Comparison of ENCODE assay signal across 15 cellular contexts in genomic region chr7:50822110-50822509, GRCh38. TPM values are rescaled to one million over a fixed set of nuclear protein-coding genes. Genes with fewer than 3 reads are reported as not detected.
A peak's percentile ranks its signal among the peaks of the same experiment; 100 is the strongest.
DNase-seq lines count a peak whose midpoint lies in the region; ATAC-seq, FAIRE-seq and TF ChIP-seq lines count a peak whose summit lies in the region.
"Had no signal": no experiment of that assay in that cellular context is flagged by ENCODE, and none has a peak within 500 bp of the region (broad histone marks: within the 10 kb centered on the region; RNA-seq: fewer than 3 reads in every experiment).

No MANE protein-coding gene starts in this region.

- H3K27ac Mint-ChIP-seq in chondrocyte (ENCODE audit: unreplicated experiment): peak overlapping the region; percentile 79
- H3K27ac Mint-ChIP-seq: CD4-positive, alpha-beta T cell had no signal

- H3K36me3 ChIP-seq in psoas muscle (ENCODE audit: insufficient read depth in 1 of 2, low read depth in 1 of 2) (no peaks in the 10 kb centered on the region), upper lobe of right lung (no peaks in the 10 kb centered on the region)

- H3K27ac ChIP-seq in A549: peak overlapping the region; percentile 62 to 77
- H3K27ac ChIP-seq in psoas muscle: peak overlapping the region; percentile 76
- H3K27ac ChIP-seq in upper lobe of right lung: no peak overlapping the region

- CTCF ChIA-PET in A549 (lab: Yijun Ruan, JAX): interaction anchor here (0.9 to 2.9 kb wide), 4 partner anchors 9 to 246 kb away, joined by 3 to 12 read pairs (median 6); no protein-coding TSS in a partner anchor

- peak; percentile 79 for FAIRE-seq in A549 (lab: Jason Lieb, UNC)
- FAIRE-seq: D721Med had no signal

- TF ChIP-seq CTCF in A549 (IDR thresholded peaks at IDR 0.05) (no peak), chondrocyte (IDR thresholded peaks at IDR 0.05) (no peak), psoas muscle (IDR thresholded peaks at IDR 0.05) (no peak), upper lobe of right lung (IDR thresholded peaks at IDR 0.05) (no peak)

- no peaks in the 10 kb centered on the region for H3K27me3 Mint-ChIP-seq in chondrocyte (ENCODE audit: low read depth)
- H3K27me3 Mint-ChIP-seq: CD4-positive, alpha-beta T cell had no signal

- H3K4me1 ChIP-seq in A549: peaks cover 57% of the 10 kb centered on the region
- no peaks in the 10 kb centered on the region for H3K4me1 ChIP-seq in psoas muscle
- H3K4me1 ChIP-seq in upper lobe of right lung: no peaks in the 10 kb centered on the region

- H3K27me3 ChIP-seq in psoas muscle (ENCODE audit: insufficient read depth in 3 of 3, low read length in 2 of 3): no peaks in the 10 kb centered on the region
- H3K27me3 ChIP-seq in upper lobe of right lung: no peaks in the 10 kb centered on the region

- peak in 1 of 2 experiments; percentile 22; a peak in 2 of 5 replicates for TF ChIP-seq RAD21 in A549 (conservative IDR thresholded peaks at IDR 0.05 in 1 of 2, IDR thresholded peaks at IDR 0.05 in 1 of 2)

- intact Hi-C loops in psoas muscle (cut with DNase I) (no loop called here), Right ventricle myocardium inferior (cut with DNase I) (no loop called here), upper lobe of right lung (cut with DNase I) (no loop called here)

- peaks cover 1% of the 10 kb centered on the region for H3K36me3 Mint-ChIP-seq in chondrocyte (ENCODE audit: low read depth)

- 10% methylated on average over 5 of the region's 5 CpGs for WGBS in A549 (ENCODE audit: missing lambda C conversion rate)
- WGBS in psoas muscle, 3 donors: 75 to 77% (median 77%) methylated on average over 5 of the region's 5 CpGs

- H3K4me1 Mint-ChIP-seq in chondrocyte (ENCODE audit: low read depth): peaks cover 32% of the 10 kb centered on the region

- no peak for TF ChIP-seq POLR2A in A549 (IDR thresholded peaks at IDR 0.05; ENCODE audit: low read length)
- no peak for TF ChIP-seq POLR2A in erythroblast (IDR thresholded peaks at IDR 0.05; ENCODE audit: low read length)

- POLR2A ChIA-PET in A549 (lab: Yijun Ruan, JAX): interaction anchor here (0.7 to 1.8 kb wide), 3 partner anchors 17 to 30 kb away, joined by 3 to 5 read pairs (median 4); no protein-coding TSS in a partner anchor

- no peak; a peak in 1 of 6 replicates for ATAC-seq in A549
- ATAC-seq in psoas muscle: no peak
- no peak for ATAC-seq in Right ventricle myocardium inferior
- ATAC-seq in upper lobe of right lung: no peak

- H3K9me3 ChIP-seq in A549 (no peaks in the 10 kb centered on the region), psoas muscle (no peaks in the 10 kb centered on the region), upper lobe of right lung (no peaks in the 10 kb centered on the region)

- H3K4me3 Mint-ChIP-seq in chondrocyte (ENCODE audit: unreplicated experiment): no peak overlapping the region
- H3K4me3 Mint-ChIP-seq: CD4-positive, alpha-beta T cell had no signal

- DNase-seq in A549 (ENCODE audit: low read depth in 1 of 2, low spot score in 1 of 2) (peak in 1 of 2 experiments; percentile 41), HT-29 (ENCODE audit: low spot score) (peak; percentile 19), chondrocyte (ENCODE audit: low spot score) (no peak), psoas muscle (no peak), erythroblast (lab: John Stamatoyannopoulos, UW) (no peak), Right ventricle myocardium inferior (ENCODE audit: missing footprints) (no peak), upper lobe of right lung (no peak)
- DNase-seq: AML-193; CD4-positive, alpha-beta T cell; DND-41; GF-D8; Kasumi-1; NCI-H1105 treated with DMSO at 0.1 percent for 48 hours; NCI-H187 had no signal

- peak overlapping the region; percentile 59 for H3K4me2 ChIP-seq in A549

- H3K9me3 Mint-ChIP-seq in chondrocyte (ENCODE audit: low read depth): no peaks in the 10 kb centered on the region
- H3K9me3 Mint-ChIP-seq: CD4-positive, alpha-beta T cell had no signal

- TF ChIP-seq EP300 in A549 (IDR thresholded peaks at IDR 0.05): peak in 1 of 2 experiments; percentile 47; a peak in 1 of 5 replicates

- H3K4me3 ChIP-seq in A549 (no peak overlapping the region), psoas muscle (no peak overlapping the region), upper lobe of right lung (no peak overlapping the region)

TF ChIP-seq in A549, 52 proteins besides CTCF, POLR2A, EP300 and RAD21:
- TF ChIP-seq BCL3 (IDR thresholded peaks at IDR 0.05): 0 out of 3 replicates have a peak, but pooled peaks have one; percentile 33
- 0 out of 2 replicates have a peak, but pooled peaks have one; percentile 35 for TF ChIP-seq PBX3 (IDR thresholded peaks at IDR 0.05)
- no peak for TF ChIP-seq USF2 (IDR thresholded peaks at IDR 0.05)
- peak; percentile 42; the same call in 1 of the 2 replicates for TF ChIP-seq FOSL2 (IDR thresholded peaks at IDR 0.05)
- peak; percentile 70 for TF ChIP-seq FOSL2 (CRISPR knock-in tag; IDR thresholded peaks at IDR 0.05)
- no peak for TF ChIP-seq NFE2L2 (conservative IDR thresholded peaks at IDR 0.05; ENCODE audit: low read length)
- TF ChIP-seq SMC3 (IDR thresholded peaks at IDR 0.05): 0 out of 3 replicates have a peak, but pooled peaks have one; percentile 10
- no peak for TF ChIP-seq E2F6 (IDR thresholded peaks at IDR 0.05; ENCODE audit: borderline replicate concordance, low read depth)
- TF ChIP-seq GATA3 (IDR thresholded peaks at IDR 0.05; ENCODE audit: borderline replicate concordance): peak; percentile 90
- no peak for TF ChIP-seq CBX8 (IDR thresholded peaks at IDR 0.05)
- no peak for TF ChIP-seq KDM1A (IDR thresholded peaks at IDR 0.05; ENCODE audit: low read depth)
- no peak for TF ChIP-seq CBX2 (IDR thresholded peaks at IDR 0.05; ENCODE audit: borderline replicate concordance, low read depth)
- no peak for TF ChIP-seq EHF (CRISPR knock-in tag; IDR thresholded peaks at IDR 0.05)
- peak; percentile 80; the same call in 1 of the 2 replicates for TF ChIP-seq HOXB5 (CRISPR knock-in tag; IDR thresholded peaks at IDR 0.05)
- TF ChIP-seq ZNF302 (CRISPR knock-in tag; IDR thresholded peaks at IDR 0.05): no peak
- no peak for TF ChIP-seq POLR2AphosphoS2 (conservative IDR thresholded peaks at IDR 0.05; ENCODE audit: low read length)
- peak; percentile 52; the same call in 1 of the 2 replicates for TF ChIP-seq JUNB (IDR thresholded peaks at IDR 0.05)
- no peak for TF ChIP-seq HDAC2 (IDR thresholded peaks at IDR 0.05)
- TF ChIP-seq FOSB (CRISPR knock-in tag; IDR thresholded peaks at IDR 0.05): no peak
- peak; percentile 1 for TF ChIP-seq ZFP36 (IDR thresholded peaks at IDR 0.05; ENCODE audit: borderline replicate concordance, partially characterized antibody)
- no peak; a peak in 1 of 4 replicates for TF ChIP-seq CEBPB (IDR thresholded peaks at IDR 0.05)

RNA-seq across cellular contexts. Expression of gene GRB10, which starts 39.4 kb away (rescaled TPM):
- polyA plus RNA-seq in A549 (2011; rRNA removed) (23.2 and 42.3 TPM in 2 replicates), A549 (2017; fragmentation: RNase III; extraction: RNeasy Plus Mini Kit Qiagen cat#74134 plus additional on column Dnase treatment) (34.7 to 37.6 TPM (median 37.0 TPM) in 3 replicates), psoas muscle (10 to 100 TPM; 25.8 to 72.7 (median 35.1) TPM)
- 10.1 and 12.7 TPM in 2 replicates for polyA plus RNA-seq in A549 (2012; cell fraction: cytosol; rRNA removed)
- polyA plus RNA-seq in A549 (2012; cell fraction: nucleus; rRNA removed): 19.9 and 33.8 TPM in 2 replicates
- 64.5 and 88.4 TPM in 2 replicates for polyA minus RNA-seq in A549 (2011; rRNA and poly(A)+ RNA removed)
- total RNA-seq in HT-29 (2014; rRNA removed; shearing (Covaris generic)): 6.6 and 9.0 TPM in 2 replicates
- total RNA-seq in chondrocyte (31.4 to 73.7 TPM (median 69.9 TPM) in 3 replicates), psoas muscle (10 to 100 TPM; 44.5 to 60.5 (median 56.1) TPM), Right ventricle myocardium inferior (34.7 TPM), upper lobe of right lung (58.6 TPM)
